In the genomic region with DNA sequence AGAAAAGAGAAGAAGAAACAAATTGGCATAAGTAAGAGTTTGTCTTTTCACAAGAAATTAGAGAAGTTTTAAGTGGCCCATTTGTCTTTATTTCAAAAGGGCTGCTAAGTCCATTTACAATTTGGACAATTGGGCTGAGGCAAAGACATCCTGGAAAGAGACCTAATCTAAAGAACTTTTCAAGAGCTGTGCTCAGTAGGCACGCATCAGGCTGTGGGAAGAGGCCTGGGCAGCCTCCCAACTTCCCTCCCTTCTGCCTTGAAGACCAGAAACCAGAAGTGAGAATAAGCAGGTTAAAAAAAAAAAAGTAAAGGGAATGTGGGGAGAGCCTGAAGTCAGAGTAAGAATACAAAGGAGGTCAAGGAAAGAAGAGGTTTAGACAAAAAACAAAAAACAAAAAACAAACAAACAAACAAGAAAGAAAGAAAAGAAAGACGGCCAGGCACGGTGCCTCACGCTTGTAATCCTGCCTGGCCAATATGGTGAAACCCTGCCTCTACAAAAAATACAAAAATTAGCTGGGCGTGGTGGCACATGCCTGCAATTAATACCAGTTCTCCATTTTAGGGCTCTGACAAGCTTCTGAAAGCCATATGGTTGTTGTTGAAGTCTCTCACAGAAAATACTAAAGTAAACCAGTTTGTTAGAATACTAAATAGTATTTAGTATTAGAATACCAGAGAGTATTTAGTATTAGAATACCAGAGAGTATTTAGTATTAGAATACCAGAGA, we compare ENCODE assay signal across 14 cellular contexts. TPM values are rescaled to one million over a fixed set of nuclear protein-coding genes. Genes with fewer than 3 reads are reported as not detected.
DNase-seq lines count a peak whose midpoint lies in the region; ATAC-seq and TF ChIP-seq lines count a peak whose summit lies in the region.
"Had no signal": no experiment of that assay in that cellular context is flagged by ENCODE, and none has a peak within 500 bp of the region (broad histone marks: within the 10 kb centered on the region; RNA-seq: fewer than 3 reads in every experiment).

No MANE protein-coding gene starts in this region.

- no peak for TF ChIP-seq CTCF in AG10803 (conservative IDR thresholded peaks at IDR 0.05; ENCODE audit: low read length)

- intact Hi-C loops in dendritic cell treated with granulocyte-macrophage colony-stimulating factor and Interleukin-4, amounts not matched to agents 40 ng/mL and 50 ng/mL, for 4 days (cut with micrococcal nuclease) = loop anchor here (2.0 kb wide), 1 partner anchor 15 kb away; no protein-coding TSS in a partner anchor

- ATAC-seq in GM21825 (IDR thresholded peaks at IDR 0.05; ENCODE audit: unreplicated experiment) = no peak
- ATAC-seq: activated naive CD8-positive, alpha-beta T cell treated with anti-CD3 and anti-CD28 coated beads, Interleukin-2, amount 50 U/mL, for 24 hours; activated T-cell treated with anti-CD3 and anti-CD28 coated beads, Interleukin-2, amount 50 U/mL, for 72 hours; left colon had no signal

- H3K27ac Mint-ChIP-seq in dendritic cell treated with granulocyte-macrophage colony-stimulating factor and Interleukin-4, amounts not matched to agents 40 ng/mL and 50 ng/mL, for 4 days = no peak overlapping the region
- peak overlapping the region in 1 of 8 donors; percentile 47 for H3K27ac Mint-ChIP-seq in CD8-positive, alpha-beta memory T cell
- H3K27ac Mint-ChIP-seq: activated naive CD8-positive, alpha-beta T cell treated with anti-CD3 and anti-CD28 coated beads, Interleukin-2, amount 50 U/mL, for 24 hours; activated T-cell treated with anti-CD3 and anti-CD28 coated beads, Interleukin-2, amount 50 U/mL, for 72 hours had no signal

- POLR2A ChIA-PET in CD8-positive, alpha-beta memory T cell (lab: Charles Lee) = no interaction called here

- no peak overlapping the region for H3K27ac ChIP-seq in CD8-positive, alpha-beta memory T cell (ENCODE audit: low read depth, low read length)
- H3K27ac ChIP-seq: esophagus squamous epithelium had no signal

- no peaks in the 10 kb centered on the region for H3K9me3 Mint-ChIP-seq in dendritic cell treated with granulocyte-macrophage colony-stimulating factor and Interleukin-4, amounts not matched to agents 40 ng/mL and 50 ng/mL, for 4 days
- no peaks in the 10 kb centered on the region for H3K9me3 Mint-ChIP-seq in CD8-positive, alpha-beta memory T cell
- H3K9me3 Mint-ChIP-seq: activated naive CD8-positive, alpha-beta T cell treated with anti-CD3 and anti-CD28 coated beads, Interleukin-2, amount 50 U/mL, for 24 hours had no signal

- no peaks in the 10 kb centered on the region for H3K36me3 ChIP-seq in CD8-positive, alpha-beta memory T cell (ENCODE audit: insufficient read depth, low read length)
- H3K36me3 ChIP-seq: esophagus squamous epithelium had no signal

- H3K4me1 ChIP-seq in CD8-positive, alpha-beta memory T cell (ENCODE audit: insufficient read depth, low read length) = no peaks in the 10 kb centered on the region

- H3K9me3 ChIP-seq in CD8-positive, alpha-beta memory T cell (ENCODE audit: low read length) = no peaks in the 10 kb centered on the region
- H3K9me3 ChIP-seq: esophagus squamous epithelium had no signal

- no peak overlapping the region for H3K4me3 ChIP-seq in AG10803 (ENCODE audit: low read length)
- H3K4me3 ChIP-seq in CD8-positive, alpha-beta memory T cell (ENCODE audit: low read length) = no peak overlapping the region
- H3K4me3 ChIP-seq: esophagus squamous epithelium had no signal

- no peaks in the 10 kb centered on the region for H3K27me3 Mint-ChIP-seq in dendritic cell treated with granulocyte-macrophage colony-stimulating factor and Interleukin-4, amounts not matched to agents 40 ng/mL and 50 ng/mL, for 4 days
- H3K27me3 Mint-ChIP-seq in CD8-positive, alpha-beta memory T cell = peaks cover 2% of the 10 kb centered on the region in 2 donors
- H3K27me3 Mint-ChIP-seq: activated naive CD8-positive, alpha-beta T cell treated with anti-CD3 and anti-CD28 coated beads, Interleukin-2, amount 50 U/mL, for 24 hours had no signal

- peak; percentile 4 for DNase-seq in AG10803 (ENCODE audit: low read depth)
- peak; percentile 45 for DNase-seq in NOMO-1 treated with DMSO at 0.1 percent for 48 hours (lab: John Stamatoyannopoulos, UW; ENCODE audit: unreplicated experiment)
- DNase-seq in medulla oblongata (ENCODE audit: extremely low spot score) = peak; percentile 75
- no peak for DNase-seq in NCI-H524 (lab: John Stamatoyannopoulos, UW)
- DNase-seq in CD8-positive, alpha-beta memory T cell = no peak
- DNase-seq in NCI-H146 treated with DMSO at 0.1 percent for 48 hours (lab: John Stamatoyannopoulos, UW; ENCODE audit: unreplicated experiment) = no peak
- DNase-seq: activated naive CD8-positive, alpha-beta T cell treated with anti-CD3 and anti-CD28 coated beads, Interleukin-2, amount 50 U/mL, for 24 hours; activated T-cell treated with anti-CD3 and anti-CD28 coated beads, Interleukin-2, amount 50 U/mL, for 72 hours; esophagus squamous epithelium; left colon; naive B cell; NK-92 treated with Interleukin-12 subunit alpha and Interleukin-12 subunit beta, amount 100 ng/mL, for 24 hours had no signal

- H3K36me3 Mint-ChIP-seq in dendritic cell treated with granulocyte-macrophage colony-stimulating factor and Interleukin-4, amounts not matched to agents 40 ng/mL and 50 ng/mL, for 4 days (ENCODE audit: low read depth) = peaks cover 5% of the 10 kb centered on the region
- peaks cover 0 to 19% (median 0%) of the 10 kb centered on the region in 3 donors for H3K36me3 Mint-ChIP-seq in CD8-positive, alpha-beta memory T cell

- CTCF ChIA-PET in CD8-positive, alpha-beta memory T cell (lab: Charles Lee) = no interaction called here

- peaks cover 39% of the 10 kb centered on the region for H3K4me1 Mint-ChIP-seq in dendritic cell treated with granulocyte-macrophage colony-stimulating factor and Interleukin-4, amounts not matched to agents 40 ng/mL and 50 ng/mL, for 4 days (ENCODE audit: low read depth)
- H3K4me1 Mint-ChIP-seq in CD8-positive, alpha-beta memory T cell = peaks cover 0 to 5% (median 0%) of the 10 kb centered on the region in 3 donors
- H3K4me1 Mint-ChIP-seq: activated naive CD8-positive, alpha-beta T cell treated with anti-CD3 and anti-CD28 coated beads, Interleukin-2, amount 50 U/mL, for 24 hours had no signal

- H3K27me3 ChIP-seq in CD8-positive, alpha-beta memory T cell (ENCODE audit: insufficient read depth, low read length, poor library complexity, severe bottlenecking) = no peaks in the 10 kb centered on the region
- H3K27me3 ChIP-seq: esophagus squamous epithelium had no signal

- peak overlapping the region; percentile 28 for H3K4me3 Mint-ChIP-seq in dendritic cell treated with granulocyte-macrophage colony-stimulating factor and Interleukin-4, amounts not matched to agents 40 ng/mL and 50 ng/mL, for 4 days
- H3K4me3 Mint-ChIP-seq in CD8-positive, alpha-beta memory T cell = no peak overlapping the region
- H3K4me3 Mint-ChIP-seq: activated naive CD8-positive, alpha-beta T cell treated with anti-CD3 and anti-CD28 coated beads, Interleukin-2, amount 50 U/mL, for 24 hours; activated T-cell treated with anti-CD3 and anti-CD28 coated beads, Interleukin-2, amount 50 U/mL, for 72 hours had no signal

RNA-seq across cellular contexts. Expression of gene CEP78, which starts 47.9 kb away (rescaled TPM):
- 10 to 100 TPM; 37.9 to 44.1 TPM for total RNA-seq in CD8-positive, alpha-beta memory T cell
- polyA plus RNA-seq in CD8-positive, alpha-beta memory T cell = 29.4 TPM

Comparison
In these comparisons a context has a peak if more than half of its experiments do, and no peak if none do; other contexts are left out.
1. DNase-seq: peak in AG10803 (single experiment), NOMO-1 treated with DMSO at 0.1 percent for 48 hours (single experiment) and medulla oblongata (single experiment); none in NCI-H524 (0 of 2), CD8-positive, alpha-beta memory T cell (0 of 5) and NCI-H146 treated with DMSO at 0.1 percent for 48 hours (single experiment).